ENCODE assay signal across 9 cellular contexts in the genomic region with DNA sequence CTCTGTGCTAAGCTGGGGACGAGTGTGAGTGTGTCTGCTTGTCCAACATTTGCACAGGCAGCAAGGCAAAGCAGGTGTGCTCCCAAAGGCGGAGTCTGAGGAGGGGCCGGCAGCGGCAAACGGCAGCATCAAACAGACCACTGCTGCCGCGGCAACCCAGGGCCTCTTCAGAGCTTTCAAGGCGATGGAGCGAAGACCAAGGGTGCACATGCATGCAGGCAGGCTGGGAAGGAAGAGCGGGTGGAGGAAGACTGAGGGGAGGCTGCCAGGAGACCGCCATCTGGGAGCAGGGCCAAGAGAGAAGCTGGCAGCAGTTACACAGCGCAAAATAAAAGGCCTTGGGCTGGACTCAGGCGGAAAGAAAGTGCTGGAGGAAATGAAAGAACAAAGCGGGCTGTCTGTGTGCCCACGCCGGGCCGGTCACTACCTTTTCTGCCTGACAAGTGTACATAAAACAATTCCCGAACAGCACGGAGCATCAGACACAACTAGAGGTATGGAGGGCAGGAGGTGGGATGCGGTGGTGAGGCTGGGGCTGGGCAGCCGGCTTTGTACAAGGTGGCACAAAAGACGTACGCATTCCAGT. TPM values are rescaled to one million over a fixed set of nuclear protein-coding genes. Genes with fewer than 3 reads are reported as not detected.
DNase-seq lines count a peak whose midpoint lies in the region; ATAC-seq, FAIRE-seq and TF ChIP-seq lines count a peak whose summit lies in the region.
"Had no signal": no experiment of that assay in that cellular context is flagged by ENCODE, and none has a peak within 500 bp of the region (broad histone marks: within the 10 kb centered on the region; RNA-seq: fewer than 3 reads in every experiment).

No MANE protein-coding gene starts in this region.

- H3K4me2 ChIP-seq in parathyroid adenoma (ENCODE audit: low read length), result peak overlapping the region; percentile 61

- POLR2A ChIA-PET in RWPE1 (lab: Yijun Ruan, JAX; ENCODE audit: low non-redundant PET), result no interaction called here

- peaks cover 10% of the 10 kb centered on the region for H3K36me3 Mint-ChIP-seq in activated CD8-positive, alpha-beta memory T cell treated with anti-CD3 and anti-CD28 coated beads, Interleukin-2, amount 10 ng/mL, durations not matched to agents 7 days and 5 days

- H3K27me3 Mint-ChIP-seq in activated CD8-positive, alpha-beta memory T cell treated with anti-CD3 and anti-CD28 coated beads, Interleukin-2, amount 10 ng/mL, durations not matched to agents 7 days and 5 days, result no peaks in the 10 kb centered on the region

- no peak for ATAC-seq in activated CD8-positive, alpha-beta memory T cell treated with anti-CD3 and anti-CD28 coated beads, Interleukin-2, amount 10 ng/mL, durations not matched to agents 7 days and 5 days

- CTCF ChIA-PET in RWPE1 (lab: Yijun Ruan, JAX), result interaction anchor here (1.3 kb wide), 1 partner anchor 51 kb away, joined by 3 read pairs; no protein-coding TSS in a partner anchor
- CTCF ChIA-PET in activated CD8-positive, alpha-beta memory T cell treated with anti-CD3 and anti-CD28 coated beads, Interleukin-2, amount 10 ng/mL, durations not matched to agents 7 days and 5 days (lab: Charles Lee), result no interaction called here

- H3K4me1 Mint-ChIP-seq in activated CD8-positive, alpha-beta memory T cell treated with anti-CD3 and anti-CD28 coated beads, Interleukin-2, amount 10 ng/mL, durations not matched to agents 7 days and 5 days, result no peaks in the 10 kb centered on the region

- no peaks in the 10 kb centered on the region for H3K9me3 Mint-ChIP-seq in activated CD8-positive, alpha-beta memory T cell treated with anti-CD3 and anti-CD28 coated beads, Interleukin-2, amount 10 ng/mL, durations not matched to agents 7 days and 5 days (ENCODE audit: low read depth)

- no peak overlapping the region for H2AFZ ChIP-seq in parathyroid adenoma

- no peak for TF ChIP-seq CTCF in RWPE1 (conservative IDR thresholded peaks at IDR 0.05; ENCODE audit: low read depth)
- no peak for TF ChIP-seq CTCF in fibroblast of villous mesenchyme (IDR thresholded peaks at IDR 0.05; ENCODE audit: insufficient read depth, low read depth, low read length)
- TF ChIP-seq CTCF in parathyroid adenoma (IDR thresholded peaks at IDR 0.05), result no peak

- no peaks in the 10 kb centered on the region for H3K36me3 ChIP-seq in parathyroid adenoma (ENCODE audit: control insufficient read depth, insufficient read depth, low read length)

- H3K9me3 ChIP-seq in parathyroid adenoma (ENCODE audit: control insufficient read depth, low read length), result no peaks in the 10 kb centered on the region

- no peak overlapping the region for H3K4me3 Mint-ChIP-seq in activated CD8-positive, alpha-beta memory T cell treated with anti-CD3 and anti-CD28 coated beads, Interleukin-2, amount 10 ng/mL, durations not matched to agents 7 days and 5 days

- TF ChIP-seq POLR2A in GM12892 (IDR thresholded peaks at IDR 0.05; ENCODE audit: low read depth, low read length), result no peak

- H3K79me2 ChIP-seq in parathyroid adenoma, result no peaks in the 10 kb centered on the region

- DNase-seq in GM04504 (ENCODE audit: low read depth) (peak; percentile 41), RWPE1 (ENCODE audit: low spot score) (no peak), fibroblast of villous mesenchyme (ENCODE audit: low read depth) (peak; percentile 42), GM12892 (ENCODE audit: insufficient read length) (no peak), dedifferentiated amniotic fluid mesenchymal stem cell (ENCODE audit: extremely low spot score) (no peak)
- no peak for DNase-seq in activated CD4-positive, alpha-beta T cell treated with anti-CD3 and anti-CD28 coated beads for 48 hours
- DNase-seq in activated CD8-positive, alpha-beta memory T cell treated with anti-CD3 and anti-CD28 coated beads, Interleukin-2, amount 10 ng/mL, durations not matched to agents 7 days and 5 days, result no peak

- H3K9ac ChIP-seq in parathyroid adenoma, result no peak overlapping the region

- no peak overlapping the region for H3K4me3 ChIP-seq in fibroblast of villous mesenchyme (ENCODE audit: low read depth, low read length)
- peak overlapping the region; percentile 39 for H3K4me3 ChIP-seq in parathyroid adenoma (ENCODE audit: low read depth, low read length)

- no peak for FAIRE-seq in GM12892 (lab: Jason Lieb, UNC)
- FAIRE-seq: colon had no signal

- H3K27me3 ChIP-seq in parathyroid adenoma (ENCODE audit: control insufficient read depth, insufficient read depth, low read length), result no peaks in the 10 kb centered on the region

- H3K27ac ChIP-seq in RWPE1 (peak overlapping the region; percentile 78), parathyroid adenoma (no peak overlapping the region)

- H3K4me1 ChIP-seq in parathyroid adenoma, result peaks cover 15% of the 10 kb centered on the region

- no peak overlapping the region for H3K27ac Mint-ChIP-seq in activated CD8-positive, alpha-beta memory T cell treated with anti-CD3 and anti-CD28 coated beads, Interleukin-2, amount 10 ng/mL, durations not matched to agents 7 days and 5 days

RNA-seq across cellular contexts. Expression of a gene that starts 8.5 kb away (rescaled TPM):
- total RNA-seq in fibroblast of villous mesenchyme, result 16.8 and 20.3 TPM in 2 replicates
- polyA plus RNA-seq in GM12892 (2012; ENCODE audit: missing spikeins), result 7.4 TPM
- 10 to 100 TPM in 1 of 2 experiments, 1 to 10 TPM in 1; 9.7 to 12.5 TPM for total RNA-seq in activated CD8-positive, alpha-beta memory T cell treated with anti-CD3 and anti-CD28 coated beads, Interleukin-2, amount 10 ng/mL, durations not matched to agents 7 days and 5 days

RNA-seq across cellular contexts. Expression of a gene that starts 25.9 kb away (rescaled TPM):
- 91.5 and 124 TPM in 2 replicates for total RNA-seq in fibroblast of villous mesenchyme
- 2.0 TPM for polyA plus RNA-seq in GM12892 (2012; ENCODE audit: missing spikeins)
- total RNA-seq in activated CD8-positive, alpha-beta memory T cell treated with anti-CD3 and anti-CD28 coated beads, Interleukin-2, amount 10 ng/mL, durations not matched to agents 7 days and 5 days, result under 1 TPM; 0.14 to 0.70 TPM

Comparison
In these comparisons a context has a peak if more than half of its experiments do, and no peak if none do; other contexts are left out.
1. DNase-seq: peak in GM04504 (single experiment) and fibroblast of villous mesenchyme (single experiment); none in RWPE1 (single experiment), GM12892 (single experiment), dedifferentiated amniotic fluid mesenchymal stem cell (single experiment), activated CD4-positive, alpha-beta T cell treated with anti-CD3 and anti-CD28 coated beads for 48 hours (single experiment) and activated CD8-positive, alpha-beta memory T cell treated with anti-CD3 and anti-CD28 coated beads, Interleukin-2, amount 10 ng/mL, durations not matched to agents 7 days and 5 days (single experiment).
2. RNA of a gene that starts 25.9 kb away (total RNA-seq): 91.5 to 124 TPM in fibroblast of villous mesenchyme; 0.14 to 0.70 TPM in activated CD8-positive, alpha-beta memory T cell treated with anti-CD3 and anti-CD28 coated beads, Interleukin-2, amount 10 ng/mL, durations not matched to agents 7 days and 5 days; every median in the first group is over 10 times any median in the second.